In the genomic region with DNA sequence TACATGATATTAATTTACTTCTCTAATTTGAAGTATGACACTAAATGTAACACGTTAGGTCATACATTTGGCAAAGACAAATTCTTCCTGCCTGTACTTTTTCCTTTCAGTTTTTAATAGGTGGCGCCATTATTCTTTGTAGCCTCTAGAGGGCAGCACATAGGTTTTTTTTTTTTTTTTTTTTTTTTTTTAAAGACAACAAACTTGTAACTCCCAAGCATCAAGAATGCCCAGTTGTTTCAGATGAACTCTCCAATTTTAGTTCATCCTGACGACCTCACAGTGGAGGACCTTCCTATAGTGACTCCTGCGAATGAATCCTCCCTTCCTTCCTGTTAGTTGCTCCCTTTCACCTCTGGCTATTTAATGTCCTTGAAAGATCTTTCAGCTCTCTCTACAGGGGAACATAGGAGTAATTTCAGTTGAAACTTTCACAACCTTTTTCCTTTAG, we compare ENCODE assay signal across 8 cellular contexts.
A peak's percentile ranks its signal among the peaks of the same experiment; 100 is the strongest.
DNase-seq lines count a peak whose midpoint lies in the region; ATAC-seq, FAIRE-seq and TF ChIP-seq lines count a peak whose summit lies in the region.

No MANE protein-coding gene starts in this region.

- DNase-seq in AG10803 (ENCODE audit: low read depth), result peak; percentile 48
- no peak for DNase-seq in GM18507 (ENCODE audit: extremely low spot score, insufficient read length, low read depth)
- peak; percentile 75 for DNase-seq in NAMALWA (ENCODE audit: low spot score)
- DNase-seq in foreskin melanocyte, result peak; percentile 34
- no peak for DNase-seq in progenitor cell of endocrine pancreas (ENCODE audit: low spot score, unreplicated experiment)
- no peak for DNase-seq in cortex of kidney (lab: John Stamatoyannopoulos, UW)

- H3K9me3 Mint-ChIP-seq in progenitor cell of endocrine pancreas (ENCODE audit: low read depth), result no peaks in the 10 kb centered on the region

- no peak overlapping the region for H3K4me3 Mint-ChIP-seq in progenitor cell of endocrine pancreas (ENCODE audit: low read depth)

- ATAC-seq in HG03108 (IDR thresholded peaks at IDR 0.05; ENCODE audit: unreplicated experiment), result no peak

- no peak overlapping the region for H3K27ac Mint-ChIP-seq in progenitor cell of endocrine pancreas

- FAIRE-seq in GM18507 (lab: Jason Lieb, UNC) (peak; percentile 70), TTC549 (lab: Jason Lieb, UNC) (peak; percentile 62)

- no peaks in the 10 kb centered on the region for H3K27me3 Mint-ChIP-seq in progenitor cell of endocrine pancreas

- TF ChIP-seq CTCF in AG10803 (conservative IDR thresholded peaks at IDR 0.05; ENCODE audit: low read length) (peak; percentile 66), progenitor cell of endocrine pancreas (IDR thresholded peaks at IDR 0.05; ENCODE audit: unreplicated experiment) (peak; percentile 75)

- no peak overlapping the region for H3K4me3 ChIP-seq in AG10803 (ENCODE audit: low read length)

- H3K36me3 Mint-ChIP-seq in progenitor cell of endocrine pancreas (ENCODE audit: insufficient read depth), result no peaks in the 10 kb centered on the region

- H3K4me1 Mint-ChIP-seq in progenitor cell of endocrine pancreas (ENCODE audit: low read depth), result peaks cover 17% of the 10 kb centered on the region

Comparison
In these comparisons a context has a peak if more than half of its experiments do, and no peak if none do; other contexts are left out.
1. DNase-seq: peak in AG10803 (single experiment), NAMALWA (single experiment) and foreskin melanocyte (single experiment); none in GM18507 (single experiment), progenitor cell of endocrine pancreas (single experiment) and cortex of kidney (single experiment).